Comparison of ENCODE assay signal across 8 cellular contexts in genomic region chr16:2883027-2883846, GRCh38. TPM values are rescaled to one million over a fixed set of nuclear protein-coding genes. Genes with fewer than 3 reads are reported as not detected.
DNase-seq lines count a peak whose midpoint lies in the region; ATAC-seq and TF ChIP-seq lines count a peak whose summit lies in the region.

TSS of gene FLYWCH2 (plus strand) at chr16:2883215. CDS start at chr16:2896450, 13,235 bp downstream.

- peaks cover 7 to 16% of the 10 kb centered on the region in 2 donors for H3K4me1 ChIP-seq in left lung

- peak within 1 kb of the TSS; percentile 72 to 88 for H3K4me3 ChIP-seq in left lung

- H3K36me3 Mint-ChIP-seq in dendritic cell treated with granulocyte-macrophage colony-stimulating factor and Interleukin-4, amounts not matched to agents 40 ng/mL and 50 ng/mL, for 4 days (ENCODE audit: low read depth) = peaks cover 5% of the 10 kb centered on the region

- H3K9me3 ChIP-seq in left lung = no peaks in the 10 kb centered on the region

- H3K36me3 ChIP-seq in left lung = no peaks in the 10 kb centered on the region

- intact Hi-C loops in dendritic cell treated with granulocyte-macrophage colony-stimulating factor and Interleukin-4, amounts not matched to agents 40 ng/mL and 50 ng/mL, for 4 days (cut with micrococcal nuclease) = loop anchor here (2.0 kb wide), 1 partner anchor 22 kb away; no protein-coding TSS in a partner anchor
- intact Hi-C loops in left lung (cut with DNase I) = no loop called here

- H3K27me3 ChIP-seq in left lung = no peaks in the 10 kb centered on the region

- peak within 1 kb of the TSS; percentile 87 to 92 for H3K27ac ChIP-seq in left lung

- H3K4me1 Mint-ChIP-seq in dendritic cell treated with granulocyte-macrophage colony-stimulating factor and Interleukin-4, amounts not matched to agents 40 ng/mL and 50 ng/mL, for 4 days (ENCODE audit: low read depth) = peaks cover 15% of the 10 kb centered on the region

- peaks cover 7% of the 10 kb centered on the region for H3K9me3 Mint-ChIP-seq in dendritic cell treated with granulocyte-macrophage colony-stimulating factor and Interleukin-4, amounts not matched to agents 40 ng/mL and 50 ng/mL, for 4 days

- H3K27ac Mint-ChIP-seq in dendritic cell treated with granulocyte-macrophage colony-stimulating factor and Interleukin-4, amounts not matched to agents 40 ng/mL and 50 ng/mL, for 4 days = peak within 1 kb of the TSS; percentile 94

- no peak for TF ChIP-seq CTCF in left lung (IDR thresholded peaks at IDR 0.05)

- ATAC-seq in GM19372 (IDR thresholded peaks at IDR 0.05; ENCODE audit: low read depth, unreplicated experiment) = peak; percentile 75
- ATAC-seq in HG03558 (IDR thresholded peaks at IDR 0.05; ENCODE audit: extremely low read depth, unreplicated experiment) = peak; percentile 30
- peak; percentile 87 for ATAC-seq in left lung

- peak within 1 kb of the TSS; percentile 83 for H3K4me3 Mint-ChIP-seq in dendritic cell treated with granulocyte-macrophage colony-stimulating factor and Interleukin-4, amounts not matched to agents 40 ng/mL and 50 ng/mL, for 4 days

- peak; percentile 95 to 99 (median 98) for DNase-seq in C1 segment of cervical spinal cord (lab: John Stamatoyannopoulos, UW)
- peak; percentile 87 for DNase-seq in NCI-H748 treated with DMSO at 0.1 percent for 48 hours (lab: John Stamatoyannopoulos, UW)
- DNase-seq in activated CD4-positive, alpha-beta T cell treated with anti-CD3 and anti-CD28 coated beads, Interleukin-2, amount 50 U/mL, for 24 hours (ENCODE audit: low read depth in 1 of 2, low spot score in 1 of 2) = peak; percentile 97 to 100
- DNase-seq in left lung = peak; percentile 98 to 99
- DNase-seq in stimulated activated CD4-positive, alpha-beta T cell treated with anti-CD3 and anti-CD28 coated beads, Interleukin-2, amount 100 ng/mL, for 48 hours = peak; percentile 100

- peaks cover 8% of the 10 kb centered on the region for H3K27me3 Mint-ChIP-seq in dendritic cell treated with granulocyte-macrophage colony-stimulating factor and Interleukin-4, amounts not matched to agents 40 ng/mL and 50 ng/mL, for 4 days

RNA-seq across cellular contexts. Expression of gene FLYWCH2, which starts in this region (rescaled TPM):
- 10 to 100 TPM; 22.1 to 22.4 TPM for total RNA-seq in left lung

Comparison
In these comparisons a context has a peak if more than half of its experiments do, and no peak if none do; other contexts are left out.
1. Peak in every context shown above with its lines: DNase-seq, ATAC-seq, H3K4me3 ChIP-seq and H3K27ac ChIP-seq.
2. ATAC-seq: peak in every context shown above with its lines; median percentile 87 in left lung; 75 in GM19372; 30 in HG03558.